ENCODE assay signal across 10 cellular contexts in the genomic region with DNA sequence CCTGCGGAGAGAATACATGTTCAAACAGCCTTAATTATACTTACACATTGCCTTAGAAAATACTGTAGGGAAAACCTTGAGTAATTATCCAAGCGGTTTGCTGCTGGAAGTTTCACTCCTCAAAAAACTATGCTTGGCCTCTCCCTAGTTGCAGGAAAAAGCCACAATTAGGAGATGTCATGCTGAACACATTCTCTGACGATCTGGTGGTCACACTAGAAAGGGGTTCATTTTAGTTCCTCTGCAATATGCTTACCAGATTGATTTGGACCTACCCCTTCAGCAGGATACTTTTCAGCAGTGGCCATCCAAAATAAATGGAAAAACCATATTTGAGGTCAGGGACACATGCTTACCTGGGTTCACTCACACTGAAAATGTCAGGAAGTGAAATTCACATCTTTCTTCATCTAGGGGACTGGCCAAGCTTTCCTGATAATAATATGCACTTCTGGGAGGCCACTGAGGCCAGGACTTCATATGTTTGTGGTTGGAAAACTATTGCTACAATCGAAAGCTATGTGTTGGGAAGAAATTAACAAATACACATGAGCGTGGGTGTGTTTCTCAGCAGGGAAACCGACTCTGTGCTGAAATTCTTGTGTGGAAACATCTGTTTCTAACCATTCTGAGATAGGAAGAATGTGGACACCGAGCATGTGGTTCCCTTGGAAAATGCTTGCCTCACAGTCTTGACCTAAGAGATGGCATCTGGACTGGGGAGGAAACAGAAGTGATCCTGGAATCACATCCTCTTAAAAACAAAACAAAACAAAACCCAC.
DNase-seq lines count a peak whose midpoint lies in the region; ATAC-seq and TF ChIP-seq lines count a peak whose summit lies in the region.
"Had no signal": no experiment of that assay in that cellular context is flagged by ENCODE, and none has a peak within 500 bp of the region (broad histone marks: within the 10 kb centered on the region; RNA-seq: fewer than 3 reads in every experiment).

No MANE protein-coding gene starts in this region.

- no peak overlapping the region for H3K27ac Mint-ChIP-seq in activated naive CD4-positive, alpha-beta T cell treated with anti-CD3 and anti-CD28 coated beads for 36 hours

- peaks cover 25% of the 10 kb centered on the region for H3K4me1 Mint-ChIP-seq in activated naive CD4-positive, alpha-beta T cell treated with anti-CD3 and anti-CD28 coated beads for 36 hours (ENCODE audit: low read depth)

- H3K9me3 ChIP-seq in stomach, result no peaks in the 10 kb centered on the region

- ATAC-seq in left ventricle myocardium superior, result peak; percentile 94

- H3K9me3 Mint-ChIP-seq in activated naive CD4-positive, alpha-beta T cell treated with anti-CD3 and anti-CD28 coated beads for 36 hours, result no peaks in the 10 kb centered on the region

- CTCF ChIA-PET in activated naive CD4-positive, alpha-beta T cell treated with anti-CD3 and anti-CD28 coated beads for 36 hours (lab: Charles Lee), result interaction anchor here (0.7 kb wide), 1 partner anchor 300 kb away, joined by 5 read pairs; no protein-coding TSS in a partner anchor

- no peaks in the 10 kb centered on the region for H3K36me3 Mint-ChIP-seq in activated naive CD4-positive, alpha-beta T cell treated with anti-CD3 and anti-CD28 coated beads for 36 hours (ENCODE audit: low read depth)

- TF ChIP-seq POLR2A in stomach (IDR thresholded peaks at IDR 0.05), result no peak

- H3K4me3 Mint-ChIP-seq in activated naive CD4-positive, alpha-beta T cell treated with anti-CD3 and anti-CD28 coated beads for 36 hours, result no peak overlapping the region

- TF ChIP-seq CTCF in HFF-Myc (IDR thresholded peaks at IDR 0.05; ENCODE audit: low read depth, low read length, missing control alignments) (no peak), astrocyte of the cerebellum (IDR thresholded peaks at IDR 0.05; ENCODE audit: low read depth, low read length, missing control alignments) (no peak), stomach (IDR thresholded peaks at IDR 0.05) (no peak)

- no peak for TF ChIP-seq EP300 in stomach (IDR thresholded peaks at IDR 0.05)

- H3K27me3 Mint-ChIP-seq in activated naive CD4-positive, alpha-beta T cell treated with anti-CD3 and anti-CD28 coated beads for 36 hours (ENCODE audit: low read depth), result no peaks in the 10 kb centered on the region

- WGBS in stomach, 5 donors, result 65 to 76% (median 71%) methylated on average over 7 of the region's 7 CpGs

- peaks cover 0 to 7% (median 0%) of the 10 kb centered on the region in 4 donors for H3K4me1 ChIP-seq in stomach

- DNase-seq in HFF-Myc (ENCODE audit: extremely low read depth, low read depth), result peak; percentile 90
- peak; percentile 74 for DNase-seq in astrocyte of the cerebellum (ENCODE audit: low read depth)
- no peak for DNase-seq in left ventricle myocardium superior
- no peak for DNase-seq in stomach
- no peak for DNase-seq in activated naive CD4-positive, alpha-beta T cell treated with anti-CD3 and anti-CD28 coated beads for 36 hours
- DNase-seq in NCI-H345 (lab: John Stamatoyannopoulos, UW), result no peak
- no peak for DNase-seq in NCI-H774 (lab: John Stamatoyannopoulos, UW)
- no peak for DNase-seq in activated naive CD4-positive, alpha-beta T cell treated with Interleukin-2 at 50 U/mL for 16 hours
- DNase-seq: activated T-cell treated with anti-CD3 and anti-CD28 coated beads, Interleukin-2, amount 50 U/mL, for 48 hours; NCI-H2107 had no signal

- in situ Hi-C loops in astrocyte of the cerebellum (cut with HindIII; ENCODE audit: low sequenced_read_pairs), result loop anchor here (5.0 kb wide), 1 partner anchor 36 kb away; no protein-coding TSS in a partner anchor

- no peaks in the 10 kb centered on the region for H3K27me3 ChIP-seq in stomach

- intact Hi-C loops in left ventricle myocardium superior (cut with micrococcal nuclease), result no loop called here
- intact Hi-C loops in stomach (cut with DNase I; ENCODE audit: low total_unique reads), result no loop called here
- intact Hi-C loops in activated naive CD4-positive, alpha-beta T cell treated with anti-CD3 and anti-CD28 coated beads for 36 hours (cut with micrococcal nuclease), result no loop called here

- no peaks in the 10 kb centered on the region for H3K36me3 ChIP-seq in stomach

- H3K27ac ChIP-seq in stomach, result peak overlapping the region in 3 of 5 donors; percentile 17 to 38 (median 28)

- H3K4me3 ChIP-seq in HFF-Myc (replicated peaks; ENCODE audit: low read depth, low read length), result no peak overlapping the region
- H3K4me3 ChIP-seq in astrocyte of the cerebellum (ENCODE audit: low read depth, low read length), result no peak overlapping the region
- H3K4me3 ChIP-seq in stomach, result no peak overlapping the region

Comparison
In these comparisons a context has a peak if more than half of its experiments do, and no peak if none do; other contexts are left out.
1. DNase-seq: peak in HFF-Myc (single experiment) and astrocyte of the cerebellum (single experiment); none in left ventricle myocardium superior (single experiment), stomach (single experiment), activated naive CD4-positive, alpha-beta T cell treated with anti-CD3 and anti-CD28 coated beads for 36 hours (single experiment), NCI-H345 (single experiment), NCI-H774 (single experiment) and activated naive CD4-positive, alpha-beta T cell treated with Interleukin-2 at 50 U/mL for 16 hours (single experiment).